8 cellular contexts compared by ENCODE assay signal in genomic region chr7:149422065-149422913, GRCh38. TPM values are rescaled to one million over a fixed set of nuclear protein-coding genes. Genes with fewer than 3 reads are reported as not detected.
DNase-seq lines count a peak whose midpoint lies in the region; ATAC-seq lines count a peak whose summit lies in the region.

No MANE protein-coding gene starts in this region.

- ATAC-seq in GM18511 (IDR thresholded peaks at IDR 0.05; ENCODE audit: unreplicated experiment) (peak; percentile 96), HG02973 (IDR thresholded peaks at IDR 0.05; ENCODE audit: unreplicated experiment) (peak; percentile 94)

- peak; percentile 86 for DNase-seq in ACHN
- DNase-seq in NCI-H2029 treated with DMSO at 0.1 percent for 48 hours (lab: John Stamatoyannopoulos, UW) = peak; percentile 63
- DNase-seq in activated CD4-positive, CD25-positive, alpha-beta regulatory T cell (lab: John Stamatoyannopoulos, UW) = peak; percentile 41 to 70 (median 54)
- DNase-seq in cerebellum (ENCODE audit: low spot score) = peak; percentile 86
- peak; percentile 93 for DNase-seq in left kidney (ENCODE audit: low read depth, low spot score)
- DNase-seq in stimulated activated CD4-positive, alpha-beta T cell treated with anti-CD3 and anti-CD28 coated beads, Interleukin-4, amount 100 ng/mL, for 1 hour = peak; percentile 77

- in situ Hi-C loops in ACHN (cut with HindIII; ENCODE audit: low pct_ligation_motif_present, low pct_unique_long_range_greater_than_20kb, low sequenced_read_pairs) = no loop called here

RNA-seq across cellular contexts. Expression of gene ZNF777, which starts 38.6 kb away (rescaled TPM):
- 4.9 TPM for total RNA-seq in cerebellum

Comparison
In these comparisons a context has a peak if more than half of its experiments do, and no peak if none do; other contexts are left out.
1. Peak in every context shown above with its lines: DNase-seq and ATAC-seq.